1 cellular context compared by ENCODE assay signal in the genomic region with DNA sequence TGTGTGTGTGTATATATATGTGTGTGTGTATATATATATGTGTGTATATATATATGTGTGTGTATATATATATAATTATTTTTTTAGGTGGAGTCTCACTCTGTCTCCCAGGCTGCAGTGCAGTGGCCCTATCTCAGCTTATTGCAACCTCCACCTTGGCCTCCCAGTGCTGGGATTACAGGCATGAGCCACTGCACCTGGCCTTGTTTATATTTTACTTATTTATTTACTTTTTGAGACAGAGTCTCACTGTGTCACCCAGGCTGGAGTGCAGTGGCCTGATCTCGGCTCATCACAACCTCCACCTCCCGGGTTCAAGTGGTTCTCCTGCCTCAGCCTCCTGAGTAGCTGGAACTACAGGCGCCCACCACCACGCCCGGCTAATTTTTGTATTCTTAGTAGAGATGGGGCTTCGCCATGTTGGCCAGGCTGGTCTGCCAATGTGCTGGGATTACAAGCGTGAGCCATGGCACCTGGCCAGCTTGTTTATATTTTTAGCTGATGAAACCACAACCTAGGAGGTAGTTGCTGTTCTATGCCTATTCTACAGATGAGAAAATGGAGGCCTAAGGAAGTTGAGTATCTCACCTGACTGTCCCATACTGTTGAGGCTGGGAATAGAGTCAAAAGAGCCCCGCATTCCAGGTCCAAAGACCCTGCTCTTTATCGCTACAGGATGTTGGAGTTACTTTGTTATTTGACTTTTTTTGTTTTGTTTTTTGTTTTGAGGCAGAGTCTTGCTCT.
TF ChIP-seq lines count a peak whose summit lies in the region.
"Not testable (repeated sequence)": the region's sequence is repeated elsewhere in the genome, so short reads cannot be mapped to it uniquely, and the experiment has no call there.

No MANE protein-coding gene starts in this region.

TF ChIP-seq in HepG2, 621 proteins besides CTCF, POLR2A, EP300 and RAD21:
- peak; percentile 27; the same call in 1 of the 2 replicates for TF ChIP-seq GATAD2A (CRISPR knock-in tag; IDR thresholded peaks at IDR 0.05)
- TF ChIP-seq, protein P1, sequence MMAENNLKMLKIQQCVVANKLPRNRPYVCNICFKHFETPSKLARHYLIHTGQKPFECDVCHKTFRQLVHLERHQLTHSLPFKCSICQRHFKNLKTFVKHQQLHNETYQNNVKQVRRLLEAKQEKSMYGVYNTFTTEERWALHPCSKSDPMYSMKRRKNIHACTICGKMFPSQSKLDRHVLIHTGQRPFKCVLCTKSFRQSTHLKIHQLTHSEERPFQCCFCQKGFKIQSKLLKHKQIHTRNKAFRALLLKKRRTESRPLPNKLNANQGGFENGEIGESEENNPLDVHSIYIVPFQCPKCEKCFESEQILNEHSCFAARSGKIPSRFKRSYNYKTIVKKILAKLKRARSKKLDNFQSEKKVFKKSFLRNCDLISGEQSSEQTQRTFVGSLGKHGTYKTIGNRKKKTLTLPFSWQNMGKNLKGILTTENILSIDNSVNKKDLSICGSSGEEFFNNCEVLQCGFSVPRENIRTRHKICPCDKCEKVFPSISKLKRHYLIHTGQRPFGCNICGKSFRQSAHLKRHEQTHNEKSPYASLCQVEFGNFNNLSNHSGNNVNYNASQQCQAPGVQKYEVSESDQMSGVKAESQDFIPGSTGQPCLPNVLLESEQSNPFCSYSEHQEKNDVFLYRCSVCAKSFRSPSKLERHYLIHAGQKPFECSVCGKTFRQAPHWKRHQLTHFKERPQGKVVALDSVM (CRISPR knock-in tag; IDR thresholded peaks at IDR 0.05), result peak; percentile 98
- TF ChIP-seq FOXK1 (CRISPR knock-in tag; IDR thresholded peaks at IDR 0.05; ENCODE audit: borderline replicate concordance, low read depth), result peak; percentile 66; the same call in 1 of the 2 replicates
- peak; percentile 66 for TF ChIP-seq FOXA3 (CRISPR knock-in tag; IDR thresholded peaks at IDR 0.05)
- 0 out of 2 replicates have a peak, but pooled peaks have one; percentile 13 for TF ChIP-seq RARA (CRISPR knock-in tag; IDR thresholded peaks at IDR 0.05)
- TF ChIP-seq, protein P2, sequence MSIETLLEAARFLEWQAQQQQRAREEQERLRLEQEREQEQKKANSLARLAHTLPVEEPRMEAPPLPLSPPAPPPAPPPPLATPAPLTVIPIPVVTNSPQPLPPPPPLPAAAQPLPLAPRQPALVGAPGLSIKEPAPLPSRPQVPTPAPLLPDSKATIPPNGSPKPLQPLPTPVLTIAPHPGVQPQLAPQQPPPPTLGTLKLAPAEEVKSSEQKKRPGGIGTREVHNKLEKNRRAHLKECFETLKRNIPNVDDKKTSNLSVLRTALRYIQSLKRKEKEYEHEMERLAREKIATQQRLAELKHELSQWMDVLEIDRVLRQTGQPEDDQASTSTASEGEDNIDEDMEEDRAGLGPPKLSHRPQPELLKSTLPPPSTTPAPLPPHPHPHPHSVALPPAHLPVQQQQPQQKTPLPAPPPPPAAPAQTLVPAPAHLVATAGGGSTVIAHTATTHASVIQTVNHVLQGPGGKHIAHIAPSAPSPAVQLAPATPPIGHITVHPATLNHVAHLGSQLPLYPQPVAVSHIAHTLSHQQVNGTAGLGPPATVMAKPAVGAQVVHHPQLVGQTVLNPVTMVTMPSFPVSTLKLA (IDR thresholded peaks at IDR 0.05), result peak; percentile 12; the same call in 1 of the 2 replicates
- TF ChIP-seq TEAD3 (CRISPR knock-in tag; optimal IDR thresholded peaks at IDR 0.05; ENCODE audit: borderline replicate concordance), result peak; percentile 9
- TF ChIP-seq KDM1A (CRISPR knock-in tag; IDR thresholded peaks at IDR 0.05), result 0 out of 2 replicates have a peak, but pooled peaks have one; percentile 61
- peak; percentile 52; the same call in 1 of the 2 replicates for TF ChIP-seq HDAC1 (CRISPR knock-in tag; IDR thresholded peaks at IDR 0.05)
- peak; percentile 92 for TF ChIP-seq ZMYM3 (CRISPR knock-in tag; IDR thresholded peaks at IDR 0.05)
- peak; percentile 64 for TF ChIP-seq ZNF205 (CRISPR knock-in tag; IDR thresholded peaks at IDR 0.05)
- TF ChIP-seq ZNF460 (CRISPR knock-in tag; IDR thresholded peaks at IDR 0.05; ENCODE audit: borderline replicate concordance), result peak; percentile 57; the same call in 1 of the 2 replicates
- not testable (repeated sequence) for TF ChIP-seq FOXP1 (IDR thresholded peaks at IDR 0.05)
- TF ChIP-seq FOXP1 (CRISPR knock-in tag; IDR thresholded peaks at IDR 0.05), result peak; percentile 61
- TF ChIP-seq, protein P3, sequence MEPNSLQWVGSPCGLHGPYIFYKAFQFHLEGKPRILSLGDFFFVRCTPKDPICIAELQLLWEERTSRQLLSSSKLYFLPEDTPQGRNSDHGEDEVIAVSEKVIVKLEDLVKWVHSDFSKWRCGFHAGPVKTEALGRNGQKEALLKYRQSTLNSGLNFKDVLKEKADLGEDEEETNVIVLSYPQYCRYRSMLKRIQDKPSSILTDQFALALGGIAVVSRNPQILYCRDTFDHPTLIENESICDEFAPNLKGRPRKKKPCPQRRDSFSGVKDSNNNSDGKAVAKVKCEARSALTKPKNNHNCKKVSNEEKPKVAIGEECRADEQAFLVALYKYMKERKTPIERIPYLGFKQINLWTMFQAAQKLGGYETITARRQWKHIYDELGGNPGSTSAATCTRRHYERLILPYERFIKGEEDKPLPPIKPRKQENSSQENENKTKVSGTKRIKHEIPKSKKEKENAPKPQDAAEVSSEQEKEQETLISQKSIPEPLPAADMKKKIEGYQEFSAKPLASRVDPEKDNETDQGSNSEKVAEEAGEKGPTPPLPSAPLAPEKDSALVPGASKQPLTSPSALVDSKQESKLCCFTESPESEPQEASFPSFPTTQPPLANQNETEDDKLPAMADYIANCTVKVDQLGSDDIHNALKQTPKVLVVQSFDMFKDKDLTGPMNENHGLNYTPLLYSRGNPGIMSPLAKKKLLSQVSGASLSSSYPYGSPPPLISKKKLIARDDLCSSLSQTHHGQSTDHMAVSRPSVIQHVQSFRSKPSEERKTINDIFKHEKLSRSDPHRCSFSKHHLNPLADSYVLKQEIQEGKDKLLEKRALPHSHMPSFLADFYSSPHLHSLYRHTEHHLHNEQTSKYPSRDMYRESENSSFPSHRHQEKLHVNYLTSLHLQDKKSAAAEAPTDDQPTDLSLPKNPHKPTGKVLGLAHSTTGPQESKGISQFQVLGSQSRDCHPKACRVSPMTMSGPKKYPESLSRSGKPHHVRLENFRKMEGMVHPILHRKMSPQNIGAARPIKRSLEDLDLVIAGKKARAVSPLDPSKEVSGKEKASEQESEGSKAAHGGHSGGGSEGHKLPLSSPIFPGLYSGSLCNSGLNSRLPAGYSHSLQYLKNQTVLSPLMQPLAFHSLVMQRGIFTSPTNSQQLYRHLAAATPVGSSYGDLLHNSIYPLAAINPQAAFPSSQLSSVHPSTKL (CRISPR knock-in tag; IDR thresholded peaks at IDR 0.05), result peak; percentile 22; the same call in 1 of the 2 replicates
- TF ChIP-seq, protein P4, sequence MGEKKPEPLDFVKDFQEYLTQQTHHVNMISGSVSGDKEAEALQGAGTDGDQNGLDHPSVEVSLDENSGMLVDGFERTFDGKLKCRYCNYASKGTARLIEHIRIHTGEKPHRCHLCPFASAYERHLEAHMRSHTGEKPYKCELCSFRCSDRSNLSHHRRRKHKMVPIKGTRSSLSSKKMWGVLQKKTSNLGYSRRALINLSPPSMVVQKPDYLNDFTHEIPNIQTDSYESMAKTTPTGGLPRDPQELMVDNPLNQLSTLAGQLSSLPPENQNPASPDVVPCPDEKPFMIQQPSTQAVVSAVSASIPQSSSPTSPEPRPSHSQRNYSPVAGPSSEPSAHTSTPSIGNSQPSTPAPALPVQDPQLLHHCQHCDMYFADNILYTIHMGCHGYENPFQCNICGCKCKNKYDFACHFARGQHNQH (CRISPR knock-in tag; IDR thresholded peaks at IDR 0.05), result peak; percentile 23; the same call in 1 of the 2 replicates
- 0 out of 2 replicates have a peak, but pooled peaks have one; percentile 24 for TF ChIP-seq ZNF644 (CRISPR knock-in tag; IDR thresholded peaks at IDR 0.05; ENCODE audit: low read depth)
- 0 out of 2 replicates have a peak, but pooled peaks have one; percentile 35 for TF ChIP-seq RCOR2 (CRISPR knock-in tag; IDR thresholded peaks at IDR 0.05)
- TF ChIP-seq ZNF629 (CRISPR knock-in tag; conservative IDR thresholded peaks at IDR 0.05), result peak; percentile 75
- 0 out of 2 replicates have a peak, but pooled peaks have one; percentile 43 for TF ChIP-seq SMAD3 (CRISPR knock-in tag; IDR thresholded peaks at IDR 0.05)
- TF ChIP-seq SAP130 (CRISPR knock-in tag; IDR thresholded peaks at IDR 0.05; ENCODE audit: low read depth), result peak; percentile 35; the same call in 1 of the 2 replicates
- peak; percentile 52; the same call in 1 of the 2 replicates for TF ChIP-seq ZBTB3 (CRISPR knock-in tag; IDR thresholded peaks at IDR 0.05; ENCODE audit: borderline replicate concordance, low read depth)
